ENCODE assay signal across 19 cellular contexts in genomic region chr18:45440246-45440645, GRCh38.
DNase-seq lines count a peak whose midpoint lies in the region; ATAC-seq, FAIRE-seq and TF ChIP-seq lines count a peak whose summit lies in the region.
"Had no signal": no experiment of that assay in that cellular context is flagged by ENCODE, and none has a peak within 500 bp of the region (broad histone marks: within the 10 kb centered on the region; RNA-seq: fewer than 3 reads in every experiment).

No MANE protein-coding gene starts in this region.

- no peaks in the 10 kb centered on the region for H3K36me3 ChIP-seq in bronchial epithelial cell (ENCODE audit: control insufficient read depth, insufficient read depth, low read length)
- H3K36me3 ChIP-seq: BLaER1, HAP-1 had no signal

- H3K4me3 Mint-ChIP-seq in nephron (no peak overlapping the region), immature natural killer cell (no peak overlapping the region)
- H3K4me3 Mint-ChIP-seq: B cell; CD4-positive, CD25-positive, alpha-beta regulatory T cell; CD8-positive, alpha-beta T cell; HFFc6 had no signal

- H3K4me1 Mint-ChIP-seq in nephron (peaks cover 54% of the 10 kb centered on the region), immature natural killer cell (no peaks in the 10 kb centered on the region)
- H3K4me1 Mint-ChIP-seq: B cell; CD4-positive, CD25-positive, alpha-beta regulatory T cell had no signal

- FAIRE-seq in bronchial epithelial cell (lab: Jason Lieb, UNC), result no peak
- FAIRE-seq: G401.6, GM12892, H54 had no signal

- ATAC-seq in HG03175 (IDR thresholded peaks at IDR 0.05; ENCODE audit: unreplicated experiment), result no peak
- ATAC-seq: CD8-positive, alpha-beta T cell had no signal

- TF ChIP-seq CTCF in bronchial epithelial cell (IDR thresholded peaks at IDR 0.05; ENCODE audit: insufficient read depth, low read length, severe bottlenecking), result no peak
- no peak for TF ChIP-seq CTCF in epithelial cell of esophagus (IDR thresholded peaks at IDR 0.05; ENCODE audit: insufficient read depth, low read depth, low read length, missing control alignments)
- no peak for TF ChIP-seq CTCF in nephron (IDR thresholded peaks at IDR 0.05; ENCODE audit: unreplicated experiment in 3 of 3)

- DNase-seq in bronchial epithelial cell (ENCODE audit: low read depth) (peak; percentile 52), epithelial cell of esophagus (ENCODE audit: low read depth) (peak; percentile 10), OCI-M1 (lab: John Stamatoyannopoulos, UW) (no peak), immature natural killer cell (no peak)
- DNase-seq: Caco-2; CD4-positive, CD25-positive, alpha-beta regulatory T cell; CD8-positive, alpha-beta T cell; DMS153; DND-41; GOT3; HFFc6 had no signal

- no peaks in the 10 kb centered on the region for H3K27me3 ChIP-seq in bronchial epithelial cell (ENCODE audit: control insufficient read depth, insufficient read depth, low read length)
- H3K27me3 ChIP-seq: BLaER1 had no signal

- H3K9me3 Mint-ChIP-seq in nephron (no peaks in the 10 kb centered on the region), immature natural killer cell (peaks cover 0 to 3% (median 0%) of the 10 kb centered on the region in 6 donors)
- H3K9me3 Mint-ChIP-seq: CD8-positive, alpha-beta T cell; HFFc6 had no signal

- H3K27ac Mint-ChIP-seq in nephron (peak overlapping the region in 2 of 3 experiments; percentile 40 to 42), immature natural killer cell (no peak overlapping the region)
- H3K27ac Mint-ChIP-seq: B cell; CD4-positive, CD25-positive, alpha-beta regulatory T cell; CD8-positive, alpha-beta T cell; HFFc6 had no signal

- H3K36me3 Mint-ChIP-seq in nephron (ENCODE audit: low read depth), result no peaks in the 10 kb centered on the region
- no peaks in the 10 kb centered on the region for H3K36me3 Mint-ChIP-seq in immature natural killer cell
- H3K36me3 Mint-ChIP-seq: CD4-positive, CD25-positive, alpha-beta regulatory T cell; CD8-positive, alpha-beta T cell had no signal

- H3K4me3 ChIP-seq in bronchial epithelial cell (ENCODE audit: low read depth, low read length) (no peak overlapping the region), epithelial cell of esophagus (ENCODE audit: low read length) (no peak overlapping the region)
- H3K4me3 ChIP-seq: BLaER1, HAP-1 had no signal

- H3K27me3 Mint-ChIP-seq in nephron (ENCODE audit: low read depth), result no peaks in the 10 kb centered on the region
- H3K27me3 Mint-ChIP-seq in immature natural killer cell (ENCODE audit: low read depth in 3 of 3), result no peaks in the 10 kb centered on the region

Comparison
In these comparisons a context has a peak if more than half of its experiments do, and no peak if none do; other contexts are left out.
1. DNase-seq: peak in bronchial epithelial cell (single experiment) and epithelial cell of esophagus (single experiment); none in OCI-M1 (single experiment) and immature natural killer cell (0 of 3).
2. H3K27ac Mint-ChIP-seq: peak in nephron (2 of 3); none in immature natural killer cell (0 of 6).